In genomic region chr12:22658214-22658613, GRCh38 we compare ENCODE assay signal across 13 cellular contexts. TPM values are rescaled to one million over a fixed set of nuclear protein-coding genes. Genes with fewer than 3 reads are reported as not detected.
A peak's percentile ranks its signal among the peaks of the same experiment; 100 is the strongest.
DNase-seq lines count a peak whose midpoint lies in the region; ATAC-seq, FAIRE-seq and TF ChIP-seq lines count a peak whose summit lies in the region.
"Had no signal": no experiment of that assay in that cellular context is flagged by ENCODE, and none has a peak within 500 bp of the region (broad histone marks: within the 10 kb centered on the region; RNA-seq: fewer than 3 reads in every experiment).

No MANE protein-coding gene starts in this region.

- H3K9me3 Mint-ChIP-seq in activated CD4-positive, alpha-beta T cell treated with anti-CD3 and anti-CD28 coated beads for 36 hours (ENCODE audit: low read depth), result no peaks in the 10 kb centered on the region
- no peaks in the 10 kb centered on the region for H3K9me3 Mint-ChIP-seq in central memory CD8-positive, alpha-beta T cell
- H3K9me3 Mint-ChIP-seq: IgD-negative memory B cell had no signal

- no peaks in the 10 kb centered on the region for H3K4me1 ChIP-seq in smooth muscle cell (ENCODE audit: low read depth)
- H3K4me1 ChIP-seq: body of pancreas had no signal

- H3K27me3 Mint-ChIP-seq in activated CD4-positive, alpha-beta T cell treated with anti-CD3 and anti-CD28 coated beads for 36 hours, result no peaks in the 10 kb centered on the region
- no peaks in the 10 kb centered on the region for H3K27me3 Mint-ChIP-seq in central memory CD8-positive, alpha-beta T cell
- H3K27me3 Mint-ChIP-seq: IgD-negative memory B cell; naive thymus-derived CD4-positive, alpha-beta T cell had no signal

- no peak overlapping the region for H2AFZ ChIP-seq in smooth muscle cell (ENCODE audit: low read depth)

- no peak overlapping the region for H3K4me3 ChIP-seq in smooth muscle cell
- H3K4me3 ChIP-seq: body of pancreas had no signal

- intact Hi-C loops in activated CD4-positive, alpha-beta T cell treated with anti-CD3 and anti-CD28 coated beads for 36 hours (cut with DNase I, micrococcal nuclease), result loop anchor here (1.0 kb wide), 2 partner anchors 33 to 114 kb away; partner anchors contain the start of genes ETNK1 (in 2 of the 2) and C2CD5 (in 1 of the 2)

- CTCF ChIA-PET in activated CD4-positive, alpha-beta T cell treated with anti-CD3 and anti-CD28 coated beads for 36 hours (lab: Charles Lee), result interaction anchor here (0.6 to 1.3 kb wide), 4 partner anchors 26 to 371 kb away, joined by 3 to 4 read pairs (median 3); partner anchors contain the start of gene ETNK1

- TF ChIP-seq CTCF in smooth muscle cell (IDR thresholded peaks at IDR 0.05; ENCODE audit: borderline replicate concordance, insufficient read depth, poor library complexity, severe bottlenecking), result no peak

- peaks cover 31% of the 10 kb centered on the region for H3K79me2 ChIP-seq in smooth muscle cell (ENCODE audit: low read depth)

- WGBS in smooth muscle cell (ENCODE audit: low lambda C conversion rate), result 77% methylated on average over 2 of the region's 2 CpGs

- H3K4me1 Mint-ChIP-seq in activated CD4-positive, alpha-beta T cell treated with anti-CD3 and anti-CD28 coated beads for 36 hours, result peaks cover 31% of the 10 kb centered on the region
- peaks cover 25% of the 10 kb centered on the region for H3K4me1 Mint-ChIP-seq in central memory CD8-positive, alpha-beta T cell

- peak overlapping the region; percentile 77 for H3K27ac Mint-ChIP-seq in activated CD4-positive, alpha-beta T cell treated with anti-CD3 and anti-CD28 coated beads for 36 hours
- H3K27ac Mint-ChIP-seq in central memory CD8-positive, alpha-beta T cell (ENCODE audit: low read depth), result peak overlapping the region; percentile 70
- H3K27ac Mint-ChIP-seq: IgD-negative memory B cell had no signal

- H3K9me3 ChIP-seq in smooth muscle cell (replicated peaks; ENCODE audit: low read depth), result no peaks in the 10 kb centered on the region
- H3K9me3 ChIP-seq: body of pancreas had no signal

- H3F3A ChIP-seq in smooth muscle cell (ENCODE audit: low read depth), result no peaks in the 10 kb centered on the region

- H3K36me3 Mint-ChIP-seq in activated CD4-positive, alpha-beta T cell treated with anti-CD3 and anti-CD28 coated beads for 36 hours (ENCODE audit: low read depth), result peaks cover 20% of the 10 kb centered on the region
- peaks cover 10% of the 10 kb centered on the region for H3K36me3 Mint-ChIP-seq in central memory CD8-positive, alpha-beta T cell (ENCODE audit: insufficient read depth)

- peaks cover 42% of the 10 kb centered on the region for H4K20me1 ChIP-seq in smooth muscle cell (ENCODE audit: low read depth)

- H3K9ac ChIP-seq in smooth muscle cell (ENCODE audit: low read depth), result no peak overlapping the region

- peaks cover 7% of the 10 kb centered on the region for H3K36me3 ChIP-seq in smooth muscle cell (ENCODE audit: low read depth)

- no peaks in the 10 kb centered on the region for H3K27me3 ChIP-seq in smooth muscle cell (ENCODE audit: low read depth)
- H3K27me3 ChIP-seq: body of pancreas had no signal

- POLR2A ChIA-PET in activated CD4-positive, alpha-beta T cell treated with anti-CD3 and anti-CD28 coated beads for 36 hours (lab: Charles Lee), result interaction anchor here (1.2 kb wide), 1 partner anchor 33 kb away, joined by 5 read pairs; the partner anchor contains the start of gene ETNK1

- peak overlapping the region; percentile 16 for H3K4me3 Mint-ChIP-seq in activated CD4-positive, alpha-beta T cell treated with anti-CD3 and anti-CD28 coated beads for 36 hours
- H3K4me3 Mint-ChIP-seq in central memory CD8-positive, alpha-beta T cell, result no peak overlapping the region
- H3K4me3 Mint-ChIP-seq: IgD-negative memory B cell; naive thymus-derived CD4-positive, alpha-beta T cell had no signal

- ATAC-seq in activated CD4-positive, alpha-beta T cell treated with anti-CD3 and anti-CD28 coated beads for 36 hours, result peak; percentile 97
- no peak for ATAC-seq in central memory CD8-positive, alpha-beta T cell (replicated peaks; ENCODE audit: extremely low read depth, poor library complexity, severe bottlenecking)
- ATAC-seq: body of pancreas; naive thymus-derived CD4-positive, alpha-beta T cell had no signal

- no peak overlapping the region for H3K27ac ChIP-seq in smooth muscle cell (ENCODE audit: low read depth)
- H3K27ac ChIP-seq: body of pancreas had no signal

- H3K4me2 ChIP-seq in smooth muscle cell, result no peak overlapping the region

- peak; percentile 47 for DNase-seq in activated CD4-positive, alpha-beta T cell treated with anti-CD3 and anti-CD28 coated beads for 36 hours
- no peak for DNase-seq in activated CD4-positive, alpha-beta T cell treated with anti-CD3 and anti-CD28 coated beads, Interleukin-2, amount 50 U/mL, for 1 hour
- peak; percentile 51 for DNase-seq in HTR-8/SVneo (ENCODE audit: insufficient read length, low spot score)
- DNase-seq in central memory CD8-positive, alpha-beta T cell (ENCODE audit: low spot score in 2 of 2), result no peak
- DNase-seq in stimulated activated CD4-positive, alpha-beta T cell treated with anti-CD3 and anti-CD28 coated beads, Interleukin-4, amount 100 ng/mL, for 24 hours, result peak; percentile 48
- no peak for DNase-seq in RPMI8226
- DNase-seq in smooth muscle cell (lab: John Stamatoyannopoulos, UW; ENCODE audit: unreplicated experiment), result no peak
- DNase-seq in NCI-H2171 (lab: John Stamatoyannopoulos, UW), result no peak
- DNase-seq: 8988T; body of pancreas; hippocampal formation; naive thymus-derived CD4-positive, alpha-beta T cell had no signal

- no peak for FAIRE-seq in HTR-8/SVneo (lab: Jason Lieb, UNC)

RNA-seq across cellular contexts. Expression of gene ETNK1, which starts 33.2 kb away (rescaled TPM):
- total RNA-seq in activated CD4-positive, alpha-beta T cell treated with anti-CD3 and anti-CD28 coated beads for 36 hours, result 10 to 100 TPM; 38.6 to 62.1 TPM
- total RNA-seq in smooth muscle cell, result 35.7 and 64.7 TPM in 2 replicates
- polyA plus RNA-seq in smooth muscle cell, result 16.4 and 19.2 TPM in 2 replicates

Comparison
In these comparisons a context has a peak if more than half of its experiments do, and no peak if none do; other contexts are left out.
1. DNase-seq: peak in activated CD4-positive, alpha-beta T cell treated with anti-CD3 and anti-CD28 coated beads for 36 hours (single experiment), HTR-8/SVneo (single experiment) and stimulated activated CD4-positive, alpha-beta T cell treated with anti-CD3 and anti-CD28 coated beads, Interleukin-4, amount 100 ng/mL, for 24 hours (single experiment); none in activated CD4-positive, alpha-beta T cell treated with anti-CD3 and anti-CD28 coated beads, Interleukin-2, amount 50 U/mL, for 1 hour (single experiment), central memory CD8-positive, alpha-beta T cell (0 of 2), RPMI8226 (single experiment), smooth muscle cell (single experiment) and NCI-H2171 (single experiment).